Comparison of ENCODE assay signal across 17 cellular contexts in genomic region chr17:4001048-4001590, GRCh38. TPM values are rescaled to one million over a fixed set of nuclear protein-coding genes. Genes with fewer than 3 reads are reported as not detected.
DNase-seq lines count a peak whose midpoint lies in the region; TF ChIP-seq lines count a peak whose summit lies in the region.
"Had no signal": no experiment of that assay in that cellular context is flagged by ENCODE, and none has a peak within 500 bp of the region (broad histone marks: within the 10 kb centered on the region; RNA-seq: fewer than 3 reads in every experiment).

No MANE protein-coding gene starts in this region.

- H3K27me3 Mint-ChIP-seq in H9 (ENCODE audit: low read depth) (peaks cover 8% of the 10 kb centered on the region), chondrocyte (ENCODE audit: low read depth) (no peaks in the 10 kb centered on the region), glutamatergic neuron (ENCODE audit: unreplicated experiment) (peaks cover 2% of the 10 kb centered on the region)
- H3K27me3 Mint-ChIP-seq in activated T-cell treated with anti-CD3 and anti-CD28 coated beads, Interleukin-2, amount 50 U/mL, for 24 hours, result no peaks in the 10 kb centered on the region

- CTCF ChIA-PET in OCI-LY7 (lab: Charles Lee; ENCODE audit: unreplicated experiment), result no interaction called here

- BruUV-seq in OCI-LY7 (replicated peaks; lab: Mats Ljungman, UMichigan), result no TSS peak

- no peaks in the 10 kb centered on the region for H3K9me2 ChIP-seq in OCI-LY7 (ENCODE audit: insufficient read depth, low read length)

- no peak overlapping the region for H3K14ac ChIP-seq in H9 (ENCODE audit: insufficient read depth, low read length)

- intact Hi-C loops in sigmoid colon (cut with DNase I) (no loop called here), OCI-LY7 (cut with micrococcal nuclease; ENCODE audit: unreplicated experiment) (no loop called here)

- H3K79me2 ChIP-seq in H9 (ENCODE audit: insufficient read depth, low read length), result no peaks in the 10 kb centered on the region
- H3K79me2 ChIP-seq in OCI-LY7 (ENCODE audit: insufficient read depth, low read depth, low read length), result no peaks in the 10 kb centered on the region

- H2BK20ac ChIP-seq in H9 (ENCODE audit: low read depth, low read length, poor library complexity, severe bottlenecking), result no peak overlapping the region

- no peak overlapping the region for H4K91ac ChIP-seq in H9 (ENCODE audit: insufficient read length, low read depth, low read length)

- no peaks in the 10 kb centered on the region for H3K9me3 ChIP-seq in H9 (ENCODE audit: control insufficient read depth, low read depth, low read length)
- no peaks in the 10 kb centered on the region for H3K9me3 ChIP-seq in sigmoid colon
- H3K9me3 ChIP-seq in OCI-LY7 (ENCODE audit: low read length), result no peaks in the 10 kb centered on the region
- H3K9me3 ChIP-seq: Peyer's patch had no signal

- H3K27ac Mint-ChIP-seq in H9 (no peak overlapping the region; a peak in 1 of 7 replicates), chondrocyte (ENCODE audit: unreplicated experiment) (no peak overlapping the region), glutamatergic neuron (ENCODE audit: unreplicated experiment) (peak overlapping the region; percentile 24)
- H3K27ac Mint-ChIP-seq in activated T-cell treated with anti-CD3 and anti-CD28 coated beads, Interleukin-2, amount 50 U/mL, for 24 hours, result no peak overlapping the region

- H3K56ac ChIP-seq in H9 (ENCODE audit: insufficient read length, low read depth, low read length), result no peak overlapping the region

- H3K36me3 Mint-ChIP-seq in H9 (ENCODE audit: insufficient read depth in 1 of 3, low read depth in 3 of 3) (peaks cover 0 to 6% (median 0%) of the 10 kb centered on the region in 3 experiments; a peak in 2 of 7 replicates), chondrocyte (ENCODE audit: low read depth) (peaks cover 5% of the 10 kb centered on the region), glutamatergic neuron (ENCODE audit: unreplicated experiment) (no peaks in the 10 kb centered on the region)
- H3K36me3 Mint-ChIP-seq in activated T-cell treated with anti-CD3 and anti-CD28 coated beads, Interleukin-2, amount 50 U/mL, for 24 hours (ENCODE audit: low read depth), result peaks cover 12% of the 10 kb centered on the region

- no peak overlapping the region for H3K4ac ChIP-seq in H9 (ENCODE audit: low read depth, low read length)

- H3K18ac ChIP-seq in H9 (ENCODE audit: insufficient read length, low read depth, low read length), result no peak overlapping the region

- no peak overlapping the region for H2AK5ac ChIP-seq in H9 (ENCODE audit: insufficient read length, low read length)

- peaks cover 0 to 10% (median 7%) of the 10 kb centered on the region in 4 donors for H3K36me3 ChIP-seq in sigmoid colon
- peaks cover 7% of the 10 kb centered on the region; the same call in 1 of the 2 replicates for H3K36me3 ChIP-seq in OCI-LY7 (ENCODE audit: insufficient read depth, low read length)

- no peak overlapping the region for H2BK5ac ChIP-seq in H9 (ENCODE audit: insufficient read length, low read length)

- no peaks in the 10 kb centered on the region for H4K20me1 ChIP-seq in H9 (ENCODE audit: control insufficient read depth, insufficient read depth, insufficient read length)
- no peaks in the 10 kb centered on the region for H4K20me1 ChIP-seq in OCI-LY7 (ENCODE audit: insufficient read depth, low read length)

- no peak overlapping the region for H3K23ac ChIP-seq in H9 (ENCODE audit: insufficient read length, low read depth, low read length)

- POLR2A ChIA-PET in OCI-LY7 (lab: Charles Lee), result no interaction called here

- TF ChIP-seq CTCF in H9 (conservative IDR thresholded peaks at IDR 0.05), result no peak
- no peak for TF ChIP-seq CTCF in chondrocyte (IDR thresholded peaks at IDR 0.05)
- TF ChIP-seq CTCF in glutamatergic neuron (IDR thresholded peaks at IDR 0.05; ENCODE audit: partially characterized antibody, unreplicated experiment), result no peak
- TF ChIP-seq CTCF in sigmoid colon (IDR thresholded peaks at IDR 0.05), result no peak
- no peak for TF ChIP-seq CTCF in OCI-LY7 (conservative IDR thresholded peaks at IDR 0.05; ENCODE audit: low read length)

- H4K8ac ChIP-seq in H9 (replicated peaks; ENCODE audit: insufficient read length, low read depth, low read length), result no peak overlapping the region

- no peaks in the 10 kb centered on the region for H3K79me1 ChIP-seq in H9 (ENCODE audit: insufficient read depth, low read depth, low read length, poor library complexity, severe bottlenecking)

- H3K4me1 Mint-ChIP-seq in H9 (peaks cover 22 to 24% of the 10 kb centered on the region in 2 experiments), chondrocyte (ENCODE audit: low read depth) (peaks cover 18% of the 10 kb centered on the region), glutamatergic neuron (ENCODE audit: low read depth, unreplicated experiment) (peaks cover 5% of the 10 kb centered on the region)
- H3K4me1 Mint-ChIP-seq in activated T-cell treated with anti-CD3 and anti-CD28 coated beads, Interleukin-2, amount 50 U/mL, for 24 hours (ENCODE audit: low read depth), result peaks cover 6% of the 10 kb centered on the region

- no peak overlapping the region for H3T11ph ChIP-seq in H9 (ENCODE audit: low read length)

- no peak for TF ChIP-seq EP300 in sigmoid colon (IDR thresholded peaks at IDR 0.05)

- no peak overlapping the region for H3K9ac ChIP-seq in H9 (ENCODE audit: extremely low read depth, insufficient read length, low read length)
- H3K9ac ChIP-seq: BLaER1 treated with 17β-estradiol and CSF1 and Interleukin-3, amounts not matched to agents 10 nM and 100 nM had no signal

- H2BK12ac ChIP-seq in H9 (ENCODE audit: insufficient read length, low read depth, low read length), result no peak overlapping the region

- H4K5ac ChIP-seq in H9 (ENCODE audit: insufficient read length, low read depth, low read length), result no peak overlapping the region

- H3K4me1 ChIP-seq in H9 (ENCODE audit: insufficient read depth, low read length), result no peaks in the 10 kb centered on the region
- peaks cover 0 to 20% (median 13%) of the 10 kb centered on the region in 4 donors for H3K4me1 ChIP-seq in sigmoid colon
- peaks cover 13% of the 10 kb centered on the region for H3K4me1 ChIP-seq in OCI-LY7 (ENCODE audit: insufficient read depth, low read length, poor library complexity, severe bottlenecking)

- H3K27me3 ChIP-seq in H9 (ENCODE audit: insufficient read depth, low read length), result no peaks in the 10 kb centered on the region
- H3K27me3 ChIP-seq in sigmoid colon, result peaks cover 2 to 43% (median 13%) of the 10 kb centered on the region in 3 donors
- H3K27me3 ChIP-seq: BLaER1 treated with 17β-estradiol and CSF1 and Interleukin-3, amounts not matched to agents 10 nM and 100 nM; Peyer's patch had no signal

- H3K4me3 ChIP-seq in sigmoid colon (no peak overlapping the region), OCI-LY7 (ENCODE audit: low read depth, low read length, poor library complexity, severe bottlenecking) (no peak overlapping the region)
- H3K4me3 ChIP-seq: BLaER1 treated with 17β-estradiol and CSF1 and Interleukin-3, amounts not matched to agents 10 nM and 100 nM; K562; Peyer's patch had no signal

- H3K4me3 Mint-ChIP-seq in H9, result no peak overlapping the region
- H3K4me3 Mint-ChIP-seq in chondrocyte (ENCODE audit: unreplicated experiment), result no peak overlapping the region
- no peak overlapping the region for H3K4me3 Mint-ChIP-seq in glutamatergic neuron (ENCODE audit: unreplicated experiment)
- no peak overlapping the region for H3K4me3 Mint-ChIP-seq in activated T-cell treated with anti-CD3 and anti-CD28 coated beads, Interleukin-2, amount 50 U/mL, for 24 hours

- no peak overlapping the region for H3K4me2 ChIP-seq in H9 (ENCODE audit: insufficient read depth, insufficient read length, low read length)
- H3K4me2 ChIP-seq in OCI-LY7 (ENCODE audit: low read length), result no peak overlapping the region

- H3K9me3 Mint-ChIP-seq in H9 (peaks cover 0 to 3% of the 10 kb centered on the region in 2 experiments; a peak in 1 of 5 replicates), chondrocyte (ENCODE audit: low read depth) (peaks cover 6% of the 10 kb centered on the region), glutamatergic neuron (ENCODE audit: unreplicated experiment) (peaks cover 3% of the 10 kb centered on the region)
- no peaks in the 10 kb centered on the region for H3K9me3 Mint-ChIP-seq in activated T-cell treated with anti-CD3 and anti-CD28 coated beads, Interleukin-2, amount 50 U/mL, for 24 hours

- no CpG with 5 or more reads among the region's 13 CpGs for WGBS in H9 (ENCODE audit: extremely low coverage, insufficient read length, low lambda C conversion rate)
- 81 to 92% methylated on average over 13 of the region's 13 CpGs for WGBS in sigmoid colon, 2 donors

- H2BK120ac ChIP-seq in H9 (ENCODE audit: low read depth, low read length, poor library complexity, severe bottlenecking), result no peak overlapping the region

- DNase-seq in H9, result peak; percentile 29
- peak; percentile 29 for DNase-seq in chondrocyte (ENCODE audit: low spot score)
- no peak for DNase-seq in glutamatergic neuron
- peak; percentile 27 for DNase-seq in sigmoid colon
- DNase-seq in DMS53 treated with DMSO at 0.1 percent for 48 hours (lab: John Stamatoyannopoulos, UW; ENCODE audit: unreplicated experiment), result no peak
- DNase-seq in OCI-LY7 (ENCODE audit: low spot score), result no peak
- no peak for DNase-seq in activated T-cell treated with anti-CD3 and anti-CD28 coated beads, Interleukin-2, amount 50 U/mL, for 24 hours
- DNase-seq: CD8-positive, alpha-beta memory T cell; DMS79; NCI-H1092 treated with DMSO at 0.1 percent for 48 hours; NCI-H2081 treated with DMSO at 0.1 percent for 48 hours; NCI-H446 treated with DMSO at 0.1 percent for 48 hours; NCI-H69; Right ventricle myocardium superior had no signal

- H2AFZ ChIP-seq in H9 (ENCODE audit: low read length) (no peak overlapping the region), OCI-LY7 (ENCODE audit: low read length) (no peak overlapping the region)

- no peak overlapping the region for H3K27ac ChIP-seq in H9 (ENCODE audit: insufficient read length, low read depth, low read length)
- no peak overlapping the region for H3K27ac ChIP-seq in sigmoid colon
- no peak overlapping the region for H3K27ac ChIP-seq in OCI-LY7 (ENCODE audit: low read depth, low read length, poor library complexity, severe bottlenecking)
- H3K27ac ChIP-seq: BLaER1 treated with 17β-estradiol and CSF1 and Interleukin-3, amounts not matched to agents 10 nM and 100 nM; Peyer's patch had no signal

- TF ChIP-seq POLR2A in sigmoid colon (IDR thresholded peaks at IDR 0.05), result no peak

- H3K23me2 ChIP-seq in H9 (ENCODE audit: insufficient read length, low read depth, low read length, poor library complexity, severe bottlenecking), result no peaks in the 10 kb centered on the region

- no peak overlapping the region for H2BK15ac ChIP-seq in H9 (ENCODE audit: low read depth, low read length)

RNA-seq across cellular contexts. Expression of gene ATP2A3, which starts 36.9 kb away (rescaled TPM):
- 13.3 and 14.6 TPM in 2 replicates for total RNA-seq in H9 (2021)
- 0.53 to 1.7 TPM (median 1.5 TPM) in 3 replicates for total RNA-seq in chondrocyte
- 97.8 TPM for total RNA-seq in glutamatergic neuron (ENCODE audit: unreplicated experiment)
- 10 to 100 TPM in 1 of 4 donors, 1 to 10 TPM in 3; 3.6 to 12.7 (median 5.0) TPM for total RNA-seq in sigmoid colon
- polyA plus RNA-seq in sigmoid colon, result 100 to 1,000 TPM in 1 of 3 donors, 10 to 100 TPM in 2; 19.2 to 158 (median 21.6) TPM
- total RNA-seq in OCI-LY7 (2014; rRNA removed; shearing (Covaris generic)), result 84.0 and 108 TPM in 2 replicates
- 322 and 353 TPM in 2 replicates for total RNA-seq in OCI-LY7 (2022)

Comparison
In these comparisons a context has a peak if more than half of its experiments do, and no peak if none do; other contexts are left out.
1. DNase-seq: peak in H9 (single experiment), chondrocyte (single experiment) and sigmoid colon (single experiment); none in glutamatergic neuron (single experiment), DMS53 treated with DMSO at 0.1 percent for 48 hours (single experiment), OCI-LY7 (single experiment) and activated T-cell treated with anti-CD3 and anti-CD28 coated beads, Interleukin-2, amount 50 U/mL, for 24 hours (single experiment).